Comparison of ENCODE assay signal across 8 cellular contexts in genomic region chr14:77212933-77213656, GRCh38. TPM values are rescaled to one million over a fixed set of nuclear protein-coding genes. Genes with fewer than 3 reads are reported as not detected.
A peak's percentile ranks its signal among the peaks of the same experiment; 100 is the strongest.
DNase-seq lines count a peak whose midpoint lies in the region; ATAC-seq, FAIRE-seq and TF ChIP-seq lines count a peak whose summit lies in the region.

No MANE protein-coding gene starts in this region.

- peaks cover 6 to 41% (median 27%) of the 10 kb centered on the region in 5 donors for H3K27me3 Mint-ChIP-seq in naive thymus-derived CD4-positive, alpha-beta T cell

- FAIRE-seq in GM19239 (lab: Jason Lieb, UNC) = no peak

- H3K9me3 ChIP-seq in Panc1 (ENCODE audit: control insufficient read depth, insufficient read depth, low read depth, low read length) (no peaks in the 10 kb centered on the region), ascending aorta (no peaks in the 10 kb centered on the region)
- H3K9me3 ChIP-seq in naive thymus-derived CD4-positive, alpha-beta T cell (ENCODE audit: control insufficient read depth in 2 of 3, low read length in 3 of 3) = no peaks in the 10 kb centered on the region

- DNase-seq in COLO829 (ENCODE audit: low spot score) (peak; percentile 39), GM19239 (ENCODE audit: insufficient read length, low spot score) (peak; percentile 66), Panc1 (ENCODE audit: low read depth, low spot score) (peak; percentile 25), cerebellum (ENCODE audit: low spot score) (peak; percentile 79), ascending aorta (ENCODE audit: low spot score in 2 of 2) (no peak)
- DNase-seq in naive thymus-derived CD4-positive, alpha-beta T cell = peak in 1 of 9 donors; percentile 49

- H3K4me2 ChIP-seq in KMS-11 = no peak overlapping the region

- peaks cover 0 to 4% (median 0%) of the 10 kb centered on the region in 11 donors for H3K9me3 Mint-ChIP-seq in naive thymus-derived CD4-positive, alpha-beta T cell

- H3K79me2 ChIP-seq in KMS-11 (ENCODE audit: insufficient read depth, low read depth) = no peaks in the 10 kb centered on the region

- H2AFZ ChIP-seq in KMS-11 (ENCODE audit: low read depth) = no peak overlapping the region

- H3K4me1 Mint-ChIP-seq in naive thymus-derived CD4-positive, alpha-beta T cell = peaks cover 0 to 4% (median 0%) of the 10 kb centered on the region in 7 donors

- POLR2A ChIA-PET in Panc1 (lab: Charles Lee) = no interaction called here
- POLR2A ChIA-PET in naive thymus-derived CD4-positive, alpha-beta T cell (lab: Charles Lee) = no interaction called here

- H3K36me3 ChIP-seq in KMS-11 (ENCODE audit: insufficient read depth) (no peaks in the 10 kb centered on the region), Panc1 (ENCODE audit: control insufficient read depth, insufficient read depth, low read length) (no peaks in the 10 kb centered on the region), ascending aorta (no peaks in the 10 kb centered on the region)
- no peaks in the 10 kb centered on the region for H3K36me3 ChIP-seq in naive thymus-derived CD4-positive, alpha-beta T cell (ENCODE audit: control insufficient read depth in 2 of 3, insufficient read depth in 3 of 3, low read length in 3 of 3)

- TF ChIP-seq CTCF in KMS-11 (conservative IDR thresholded peaks at IDR 0.05; ENCODE audit: low read depth, low read length) (peak; percentile 38), Panc1 (IDR thresholded peaks at IDR 0.05) (peak; percentile 86), ascending aorta (IDR thresholded peaks at IDR 0.05) (peak in 1 of 3 experiments; percentile 13)

- CTCF ChIA-PET in Panc1 (lab: Charles Lee) = interaction anchor here (0.6 to 1.5 kb wide), 7 partner anchors 9 to 502 kb away, joined by 3 to 8 read pairs (median 4); no protein-coding TSS in a partner anchor
- CTCF ChIA-PET in naive thymus-derived CD4-positive, alpha-beta T cell (lab: Charles Lee) = interaction anchor here (0.6 kb wide), 1 partner anchor 34 kb away, joined by 4 read pairs; no protein-coding TSS in a partner anchor

- no peaks in the 10 kb centered on the region for H3K27me3 ChIP-seq in KMS-11 (ENCODE audit: insufficient read depth, low read depth)
- H3K27me3 ChIP-seq in Panc1 (ENCODE audit: control insufficient read depth, insufficient read depth, low read length) = peaks cover 2% of the 10 kb centered on the region; the same call in 1 of the 2 replicates
- H3K27me3 ChIP-seq in naive thymus-derived CD4-positive, alpha-beta T cell (ENCODE audit: control insufficient read depth in 2 of 2, insufficient read depth in 2 of 2, low read length in 2 of 2) = no peaks in the 10 kb centered on the region
- H3K27me3 ChIP-seq in ascending aorta = no peaks in the 10 kb centered on the region

- H3K4me3 Mint-ChIP-seq in naive thymus-derived CD4-positive, alpha-beta T cell = no peak overlapping the region

- no peak overlapping the region for H3K4me3 ChIP-seq in KMS-11 (IDR thresholded peaks at IDR 0.05; ENCODE audit: insufficient read depth, low read depth, low read length)
- no peak overlapping the region for H3K4me3 ChIP-seq in Panc1 (ENCODE audit: low read depth in 2 of 2, low read length in 2 of 2)
- H3K4me3 ChIP-seq in naive thymus-derived CD4-positive, alpha-beta T cell (ENCODE audit: low read length) = no peak overlapping the region
- H3K4me3 ChIP-seq in ascending aorta = no peak overlapping the region

- in situ Hi-C loops in Panc1 (cut with HindIII; ENCODE audit: low pct_unique_long_range_greater_than_20kb, low sequenced_read_pairs) = no loop called here

- BruUV-seq in Panc1 (replicated peaks; lab: Mats Ljungman, UMichigan) = no TSS peak

- H4K20me1 ChIP-seq in KMS-11 (ENCODE audit: insufficient read depth) = no peaks in the 10 kb centered on the region

- no peak overlapping the region for H3K27ac Mint-ChIP-seq in naive thymus-derived CD4-positive, alpha-beta T cell

- H3K9ac ChIP-seq in KMS-11 = no peak overlapping the region

- no peak overlapping the region for H3K27ac ChIP-seq in KMS-11
- H3K27ac ChIP-seq in Panc1 (ENCODE audit: low read length) = no peak overlapping the region
- no peak overlapping the region for H3K27ac ChIP-seq in naive thymus-derived CD4-positive, alpha-beta T cell (ENCODE audit: low read depth, low read length)
- no peak overlapping the region for H3K27ac ChIP-seq in ascending aorta

- H3K36me3 Mint-ChIP-seq in naive thymus-derived CD4-positive, alpha-beta T cell = no peaks in the 10 kb centered on the region

- intact Hi-C loops in Panc1 (cut with micrococcal nuclease; ENCODE audit: unreplicated experiment) = loop anchor here (2.0 kb wide), 1 partner anchor 60 kb away; no protein-coding TSS in a partner anchor
- intact Hi-C loops in naive thymus-derived CD4-positive, alpha-beta T cell (cut with micrococcal nuclease) = no loop called here
- intact Hi-C loops in ascending aorta (cut with DNase I) = no loop called here

- ATAC-seq in Panc1 (peak; percentile 91), HG03439 (IDR thresholded peaks at IDR 0.05; ENCODE audit: unreplicated experiment) (no peak)
- peak; percentile 32 for ATAC-seq in naive thymus-derived CD4-positive, alpha-beta T cell

- no peaks in the 10 kb centered on the region for H3K4me1 ChIP-seq in KMS-11 (ENCODE audit: low read depth, poor library complexity, severe bottlenecking)
- no peaks in the 10 kb centered on the region for H3K4me1 ChIP-seq in Panc1 (ENCODE audit: control insufficient read depth, insufficient read depth, low read length)
- no peaks in the 10 kb centered on the region for H3K4me1 ChIP-seq in naive thymus-derived CD4-positive, alpha-beta T cell (ENCODE audit: control insufficient read depth in 2 of 2, insufficient read depth in 2 of 2, low read length in 2 of 2)
- no peaks in the 10 kb centered on the region for H3K4me1 ChIP-seq in ascending aorta

RNA-seq across cellular contexts. Expression of gene TMEM63C, which starts 31.5 kb away (rescaled TPM):
- total RNA-seq in Panc1 (2021; ENCODE audit: unreplicated experiment) (2.4 TPM), cerebellum (16.9 TPM), ascending aorta (0.11 TPM)
- polyA plus RNA-seq in Panc1 (2012; ENCODE audit: insufficient read length) = 4.1 TPM
- total RNA-seq in naive thymus-derived CD4-positive, alpha-beta T cell = 1 to 10 TPM in 2 of 5 experiments, under 1 TPM in 3; 0.46 to 4.9 (median 0.80) TPM
- polyA plus RNA-seq in naive thymus-derived CD4-positive, alpha-beta T cell = not detected

RNA-seq across cellular contexts. Expression of gene NGB, which starts 57.9 kb away (rescaled TPM):
- total RNA-seq in Panc1 (2021; ENCODE audit: unreplicated experiment) (not detected), cerebellum (1.5 TPM), ascending aorta (not detected)
- polyA plus RNA-seq in Panc1 (2012; ENCODE audit: insufficient read length) = not detected
- total RNA-seq in naive thymus-derived CD4-positive, alpha-beta T cell = not detected
- polyA plus RNA-seq in naive thymus-derived CD4-positive, alpha-beta T cell = not detected

Comparison
In these comparisons a context has a peak if more than half of its experiments do, and no peak if none do; other contexts are left out.
1. DNase-seq: peak in COLO829 (single experiment), GM19239 (single experiment), Panc1 (single experiment) and cerebellum (single experiment); none in ascending aorta (0 of 2).